21 cellular contexts compared by ENCODE assay signal in genomic region chr5:109316631-109317030, GRCh38.
DNase-seq lines count a peak whose midpoint lies in the region; TF ChIP-seq lines count a peak whose summit lies in the region.
"Had no signal": no experiment of that assay in that cellular context is flagged by ENCODE, and none has a peak within 500 bp of the region (broad histone marks: within the 10 kb centered on the region; RNA-seq: fewer than 3 reads in every experiment).

No MANE protein-coding gene starts in this region.

- H3K4me1 Mint-ChIP-seq in nephron progenitor cell, result peaks cover 17% of the 10 kb centered on the region
- H3K4me1 Mint-ChIP-seq: activated B cell treated with CpG ODN at 0.5 μM for 24 hours had no signal

- H3K27ac Mint-ChIP-seq in nephron progenitor cell, result peak overlapping the region; percentile 67
- H3K27ac Mint-ChIP-seq: activated B cell treated with CpG ODN at 0.5 μM for 24 hours, type B pancreatic cell had no signal

- DNase-seq in EL (peak; percentile 59), NCI-H226 (peak; percentile 9), epithelial cell of prostate (ENCODE audit: low read depth, low spot score) (peak; percentile 53), nephron progenitor cell (no peak), cerebellum (ENCODE audit: low spot score) (no peak), NK-92 (lab: John Stamatoyannopoulos, UW; ENCODE audit: unreplicated experiment) (no peak), middle frontal gyrus (ENCODE audit: extremely low spot score, low spot score) (no peak)
- no peak for DNase-seq in stimulated activated CD4-positive, alpha-beta T cell treated with anti-CD3 and anti-CD28 coated beads, Interleukin-15, amount 100 ng/mL, for 24 hours
- DNase-seq: activated B cell treated with CpG ODN at 0.5 μM for 24 hours; activated gamma-delta T cell; AML-193; body of pancreas; effector CD4-positive, alpha-beta T cell; islet precursor cell; KBM-7; NCI-H1436; NCI-H510A; stimulated activated naive CD4-positive, alpha-beta T cell; SW 1271 had no signal

- H3K27ac ChIP-seq in epithelial cell of prostate, result no peak overlapping the region
- H3K27ac ChIP-seq: body of pancreas, skin epidermis had no signal

- no peaks in the 10 kb centered on the region for H3K9me3 Mint-ChIP-seq in nephron progenitor cell
- H3K9me3 Mint-ChIP-seq: activated B cell treated with CpG ODN at 0.5 μM for 24 hours had no signal

- H3K36me3 Mint-ChIP-seq in nephron progenitor cell (ENCODE audit: low read depth), result peaks cover 5% of the 10 kb centered on the region

- no peak overlapping the region for H3K4me3 Mint-ChIP-seq in nephron progenitor cell
- H3K4me3 Mint-ChIP-seq: activated B cell treated with CpG ODN at 0.5 μM for 24 hours, type B pancreatic cell had no signal

- TF ChIP-seq CTCF in nephron progenitor cell (IDR thresholded peaks at IDR 0.05), result no peak

- H3K27me3 Mint-ChIP-seq in nephron progenitor cell (ENCODE audit: low read depth, poor library complexity), result no peaks in the 10 kb centered on the region
- H3K27me3 Mint-ChIP-seq: activated B cell treated with CpG ODN at 0.5 μM for 24 hours, type B pancreatic cell had no signal

Comparison
In these comparisons a context has a peak if more than half of its experiments do, and no peak if none do; other contexts are left out.
1. DNase-seq: peak in EL (single experiment), NCI-H226 (single experiment) and epithelial cell of prostate (single experiment); none in nephron progenitor cell (single experiment), cerebellum (single experiment), NK-92 (single experiment), middle frontal gyrus (single experiment) and stimulated activated CD4-positive, alpha-beta T cell treated with anti-CD3 and anti-CD28 coated beads, Interleukin-15, amount 100 ng/mL, for 24 hours (single experiment).